22 cellular contexts compared by ENCODE assay signal in the genomic region with DNA sequence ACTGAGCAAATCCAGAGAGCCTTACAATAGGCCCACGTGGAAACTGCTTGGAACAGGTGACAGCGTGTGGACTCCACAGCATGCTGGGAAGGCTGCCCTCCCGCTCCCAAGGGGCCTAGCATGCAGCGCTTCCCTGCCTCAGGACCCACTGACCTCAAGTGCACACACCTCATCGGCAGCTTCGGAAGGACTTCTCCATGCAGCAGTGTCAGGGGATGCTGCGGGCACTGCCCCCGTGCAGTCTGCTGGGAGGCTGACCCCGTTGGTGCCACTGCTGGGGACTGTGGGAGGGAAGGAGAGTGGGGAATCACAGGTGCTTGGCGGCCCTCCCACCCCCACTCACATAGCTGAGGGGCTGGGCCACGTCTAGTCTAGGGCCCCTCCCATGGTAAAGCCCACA.
"Had no signal": no experiment of that assay in that cellular context is flagged by ENCODE, and none has a peak within 500 bp of the region (broad histone marks: within the 10 kb centered on the region; RNA-seq: fewer than 3 reads in every experiment).

No MANE protein-coding gene starts in this region.

- H3K27me3 Mint-ChIP-seq: activated B cell treated with CpG ODN at 0.5 μM for 24 hours; activated CD4-positive, alpha-beta memory T cell treated with anti-CD3 and anti-CD28 coated beads, Interleukin-2, amount 10 ng/mL, durations not matched to agents 7 days and 5 days; activated CD4-positive, alpha-beta T cell treated with anti-CD3 and anti-CD28 coated beads, Interleukin-2, amount 10 ng/mL, durations not matched to agents 24 days and 14 days; activated naive CD4-positive, alpha-beta T cell treated with anti-CD3 and anti-CD28 coated beads, Interleukin-2, amount 50 U/mL, for 24 hours; IgD-negative memory B cell; T-helper 17 cell had no signal

- H3K4me3 Mint-ChIP-seq: activated B cell treated with CpG ODN at 0.5 μM for 24 hours; activated CD4-positive, alpha-beta memory T cell treated with anti-CD3 and anti-CD28 coated beads, Interleukin-2, amount 10 ng/mL, durations not matched to agents 7 days and 5 days; activated CD4-positive, alpha-beta T cell treated with anti-CD3 and anti-CD28 coated beads, Interleukin-2, amount 10 ng/mL, durations not matched to agents 24 days and 14 days; activated naive CD4-positive, alpha-beta T cell treated with anti-CD3 and anti-CD28 coated beads, Interleukin-2, amount 50 U/mL, for 24 hours; IgD-negative memory B cell; T-helper 17 cell had no signal

- H3K27me3 ChIP-seq: breast epithelium had no signal

- H3K4me3 ChIP-seq: breast epithelium had no signal

- H3K9me3 Mint-ChIP-seq: activated B cell treated with CpG ODN at 0.5 μM for 24 hours; activated CD4-positive, alpha-beta memory T cell treated with anti-CD3 and anti-CD28 coated beads, Interleukin-2, amount 10 ng/mL, durations not matched to agents 7 days and 5 days; activated CD4-positive, alpha-beta T cell treated with anti-CD3 and anti-CD28 coated beads, Interleukin-2, amount 10 ng/mL, durations not matched to agents 24 days and 14 days; activated naive CD4-positive, alpha-beta T cell treated with anti-CD3 and anti-CD28 coated beads, Interleukin-2, amount 50 U/mL, for 24 hours; IgD-negative memory B cell had no signal

- H3K27ac ChIP-seq: breast epithelium, KMS-11 had no signal

- H3K4me1 Mint-ChIP-seq: activated CD4-positive, alpha-beta memory T cell treated with anti-CD3 and anti-CD28 coated beads, Interleukin-2, amount 10 ng/mL, durations not matched to agents 7 days and 5 days; activated CD4-positive, alpha-beta T cell treated with anti-CD3 and anti-CD28 coated beads, Interleukin-2, amount 10 ng/mL, durations not matched to agents 24 days and 14 days; activated naive CD4-positive, alpha-beta T cell treated with anti-CD3 and anti-CD28 coated beads, Interleukin-2, amount 50 U/mL, for 24 hours had no signal

- ATAC-seq: PC-3, T-helper 17 cell had no signal

- DNase-seq: activated B cell treated with CpG ODN at 0.5 μM for 24 hours; activated CD4-positive, alpha-beta memory T cell treated with anti-CD3 and anti-CD28 coated beads, Interleukin-2, amount 10 ng/mL, durations not matched to agents 7 days and 5 days; activated CD4-positive, alpha-beta T cell treated with anti-CD3 and anti-CD28 coated beads for 1 hour; activated CD4-positive, alpha-beta T cell treated with anti-CD3 and anti-CD28 coated beads, Interleukin-2, amount 10 ng/mL, durations not matched to agents 24 days and 14 days; activated T-cell treated with anti-CD3 and anti-CD28 coated beads for 4 hours; aorta; NCI-H1092 treated with DMSO at 0.1 percent for 48 hours; NCI-H1417 treated with DMSO at 0.1 percent for 48 hours; NCI-H1694; NCI-H2029; NCI-H2107; NCI-H345; NCI-H510A; NCI-H69; PC-3; SIG-M5; T-helper 17 cell; T-helper 9 cell had no signal

- H3K27ac Mint-ChIP-seq: activated B cell treated with CpG ODN at 0.5 μM for 24 hours; activated CD4-positive, alpha-beta memory T cell treated with anti-CD3 and anti-CD28 coated beads, Interleukin-2, amount 10 ng/mL, durations not matched to agents 7 days and 5 days; activated CD4-positive, alpha-beta T cell treated with anti-CD3 and anti-CD28 coated beads, Interleukin-2, amount 10 ng/mL, durations not matched to agents 24 days and 14 days; activated naive CD4-positive, alpha-beta T cell treated with anti-CD3 and anti-CD28 coated beads, Interleukin-2, amount 50 U/mL, for 24 hours; IgD-negative memory B cell; T-helper 17 cell had no signal

- H3K4me1 ChIP-seq: breast epithelium had no signal

- H3K9me3 ChIP-seq: breast epithelium had no signal
